ENCODE assay signal across 9 cellular contexts in the genomic region with DNA sequence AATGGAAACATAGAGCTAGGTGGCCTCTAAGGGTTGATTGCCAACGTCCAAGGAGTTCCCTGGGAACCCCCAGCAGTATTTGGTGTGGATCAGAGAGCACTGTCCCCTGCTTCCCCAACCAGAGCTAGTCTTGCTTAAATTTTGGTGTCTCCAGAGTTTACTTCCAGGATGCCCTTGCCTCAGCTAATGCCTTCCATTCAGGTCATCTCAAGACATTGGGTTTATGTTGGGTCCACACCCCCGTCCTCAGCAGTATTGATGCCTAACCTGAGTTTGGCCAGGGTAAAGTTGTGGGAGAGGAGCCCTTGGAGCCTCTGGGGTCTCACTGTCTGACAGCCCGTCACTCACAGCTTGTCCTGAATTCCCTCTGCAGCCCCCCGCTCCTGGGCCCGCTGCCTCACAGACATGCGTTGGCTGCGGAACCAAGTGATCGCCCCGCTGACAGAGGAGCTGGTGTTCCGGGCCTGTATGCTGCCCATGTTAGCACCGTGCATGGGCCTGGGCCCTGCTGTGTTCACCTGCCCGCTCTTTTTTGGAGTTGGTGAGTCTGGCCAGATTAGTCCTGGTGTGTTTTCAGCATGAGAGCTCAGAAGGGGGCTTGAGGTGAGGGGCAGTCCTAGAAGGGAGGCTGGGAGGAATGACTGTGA. TPM values are rescaled to one million over a fixed set of nuclear protein-coding genes. Genes with fewer than 3 reads are reported as not detected.
DNase-seq lines count a peak whose midpoint lies in the region; ATAC-seq and TF ChIP-seq lines count a peak whose summit lies in the region.
"Had no signal": no experiment of that assay in that cellular context is flagged by ENCODE, and none has a peak within 500 bp of the region (broad histone marks: within the 10 kb centered on the region; RNA-seq: fewer than 3 reads in every experiment).

No MANE protein-coding gene starts in this region.

- peaks cover 25 to 73% (median 34%) of the 10 kb centered on the region in 3 donors for H3K4me1 ChIP-seq in esophagus squamous epithelium
- H3K4me1 ChIP-seq in ascending aorta = peaks cover 12 to 23% of the 10 kb centered on the region in 2 donors

- no peak for ATAC-seq in sciatic nerve
- ATAC-seq in GM21367 (IDR thresholded peaks at IDR 0.05; ENCODE audit: unreplicated experiment) = no peak

- H3K27ac ChIP-seq in SK-N-MC = no peak overlapping the region
- H3K27ac ChIP-seq in esophagus squamous epithelium = peak overlapping the region in 3 of 4 donors; percentile 95 to 100 (median 99)
- no peak overlapping the region for H3K27ac ChIP-seq in ascending aorta

- 75 to 89% methylated on average over 2 to 3 of the region's 12 CpGs for WGBS in esophagus squamous epithelium, 2 donors

- H3K36me3 ChIP-seq in H7 (replicated peaks; ENCODE audit: control insufficient read depth, insufficient read depth, low read length) (peaks cover 11% of the 10 kb centered on the region), SK-N-MC (ENCODE audit: insufficient read depth, low read length) (peaks cover 14% of the 10 kb centered on the region; the same call in 1 of the 2 replicates), esophagus squamous epithelium (peaks cover 0 to 69% (median 0%) of the 10 kb centered on the region in 3 donors), ascending aorta (peaks cover 9 to 32% of the 10 kb centered on the region in 2 donors)

- intact Hi-C loops in esophagus squamous epithelium (cut with DNase I) (no loop called here), sciatic nerve (cut with DNase I) (no loop called here), ascending aorta (cut with DNase I) (loop anchor here (5.0 kb wide), 2 partner anchors 128 to 377 kb away; a partner anchor contains a TSS)

- no peaks in the 10 kb centered on the region for H3K9me3 ChIP-seq in SK-N-MC (ENCODE audit: low read depth, low read length)
- no peaks in the 10 kb centered on the region for H3K9me3 ChIP-seq in esophagus squamous epithelium
- no peaks in the 10 kb centered on the region for H3K9me3 ChIP-seq in ascending aorta

- no peaks in the 10 kb centered on the region for H3K27me3 ChIP-seq in H7 (ENCODE audit: control insufficient read depth, insufficient read depth, low read length)
- H3K27me3 ChIP-seq in esophagus squamous epithelium = no peaks in the 10 kb centered on the region
- H3K27me3 ChIP-seq in ascending aorta = no peaks in the 10 kb centered on the region

- H3K9ac ChIP-seq in SK-N-MC (ENCODE audit: insufficient read length) = peak overlapping the region; percentile 98

- DNase-seq in H7 (peak; percentile 19), SK-N-MC (ENCODE audit: low read depth, low spot score) (no peak), esophagus squamous epithelium (lab: John Stamatoyannopoulos, UW) (no peak), sciatic nerve (ENCODE audit: low spot score) (peak; percentile 57), NCI-H2227 treated with DMSO at 0.1 percent for 48 hours (lab: John Stamatoyannopoulos, UW) (no peak), putamen (ENCODE audit: low spot score) (no peak), ascending aorta (ENCODE audit: low spot score in 2 of 2) (no peak)
- DNase-seq: NCI-H1694 treated with DMSO at 0.1 percent for 48 hours had no signal

- TF ChIP-seq POLR2A in esophagus squamous epithelium (IDR thresholded peaks at IDR 0.05) = no peak

- TF ChIP-seq CTCF in esophagus squamous epithelium (IDR thresholded peaks at IDR 0.05) (no peak), ascending aorta (IDR thresholded peaks at IDR 0.05) (no peak)

- no peak overlapping the region; the same call in 1 of the 2 replicates for H3K4me3 ChIP-seq in H7 (ENCODE audit: insufficient read depth, low read depth, low read length)
- peak overlapping the region; percentile 99 for H3K4me3 ChIP-seq in SK-N-MC
- H3K4me3 ChIP-seq in esophagus squamous epithelium = peak overlapping the region in 2 of 4 donors; percentile 81 to 94
- peak overlapping the region in 1 of 2 donors; percentile 76 for H3K4me3 ChIP-seq in ascending aorta

RNA-seq across cellular contexts. Expression of a gene that starts 1.4 kb away (rescaled TPM):
- 43.1 and 50.6 TPM in 2 replicates for total RNA-seq in H7 (2014; rRNA removed; shearing (Covaris generic))
- 10 to 100 TPM in 3 of 4 donors, 1 to 10 TPM in 1; 8.9 to 29.7 (median 21.8) TPM for total RNA-seq in esophagus squamous epithelium
- 16.6 TPM for total RNA-seq in sciatic nerve
- 45.7 TPM for total RNA-seq in ascending aorta

RNA-seq across cellular contexts. Expression of a gene that starts 12.2 kb away (rescaled TPM):
- 62.5 and 65.4 TPM in 2 replicates for total RNA-seq in H7 (2014; rRNA removed; shearing (Covaris generic))
- total RNA-seq in esophagus squamous epithelium (10 to 100 TPM in 1 of 4 donors, 1 to 10 TPM in 3; 6.7 to 13.5 (median 7.2) TPM), sciatic nerve (14.5 TPM), ascending aorta (60.5 TPM)

Comparison
In these comparisons a context has a peak if more than half of its experiments do, and no peak if none do; other contexts are left out.
1. DNase-seq: peak in H7 (single experiment) and sciatic nerve (single experiment); none in SK-N-MC (single experiment), esophagus squamous epithelium (single experiment), NCI-H2227 treated with DMSO at 0.1 percent for 48 hours (single experiment), putamen (single experiment) and ascending aorta (0 of 2).
2. H3K27ac ChIP-seq: peak in esophagus squamous epithelium (3 of 4); none in SK-N-MC (single experiment) and ascending aorta (0 of 2).